2 cellular contexts compared by ENCODE assay signal in genomic region chr16:89618114-89618999, GRCh38.
TF ChIP-seq lines count a peak whose summit lies in the region.

No MANE protein-coding gene starts in this region.

TF ChIP-seq in IMR-90, 13 proteins besides CTCF, POLR2A, EP300 and RAD21:
- TF ChIP-seq RCOR1 (IDR thresholded peaks at IDR 0.05; ENCODE audit: insufficient replicate concordance, low read length) = no peak
- TF ChIP-seq MXI1 (IDR thresholded peaks at IDR 0.05; ENCODE audit: borderline replicate concordance, low read depth, low read length) = no peak
- TF ChIP-seq USF2 (IDR thresholded peaks at IDR 0.05; ENCODE audit: low read depth, low read length) = no peak
- TF ChIP-seq ELK1 (IDR thresholded peaks at IDR 0.05; ENCODE audit: borderline replicate concordance, low read depth, low read length) = no peak
- TF ChIP-seq MAFK (IDR thresholded peaks at IDR 0.05; ENCODE audit: low read depth, low read length) = no peak
- peak; percentile 75 for TF ChIP-seq CEBPB (IDR thresholded peaks at IDR 0.05; ENCODE audit: low read depth, low read length)

TF ChIP-seq in K562, 482 proteins besides CTCF, POLR2A, EP300 and RAD21:
- TF ChIP-seq ARID3B (CRISPR knock-in tag; IDR thresholded peaks at IDR 0.05; ENCODE audit: borderline replicate concordance) (no peak), CEBPB (tag; IDR thresholded peaks at IDR 0.05) (peak; percentile 57), LARP7 (IDR thresholded peaks at IDR 0.05) (no peak), TRIM28 (IDR thresholded peaks at IDR 0.05) (no peak), ADNP (tag; IDR thresholded peaks at IDR 0.05) (no peak), HOMEZ (CRISPR knock-in tag; IDR thresholded peaks at IDR 0.05) (no peak), NFIC (IDR thresholded peaks at IDR 0.05) (0 out of 2 replicates have a peak, but pooled peaks have one; percentile 12), ZNF316 (IDR thresholded peaks at IDR 0.05) (no peak), ZBTB26 (CRISPR knock-in tag; IDR thresholded peaks at IDR 0.05) (no peak), ZNF133 (CRISPR knock-in tag; IDR thresholded peaks at IDR 0.05) (no peak), THRAP3 (IDR thresholded peaks at IDR 0.05; ENCODE audit: borderline replicate concordance) (no peak), ZNF655 (CRISPR knock-in tag; IDR thresholded peaks at IDR 0.05) (no peak), ZNF121 (CRISPR knock-in tag; conservative IDR thresholded peaks at IDR 0.05) (peak; percentile 90), PHB2 (IDR thresholded peaks at IDR 0.05; ENCODE audit: low read depth) (no peak), ZC3H8 (IDR thresholded peaks at IDR 0.05) (no peak), NR2C2 (CRISPR knock-in tag; IDR thresholded peaks at IDR 0.05) (no peak), NR2C2 (tag; IDR thresholded peaks at IDR 0.05) (no peak), GTF2A2 (tag; IDR thresholded peaks at IDR 0.05) (no peak), PRMT5 (CRISPR knock-in tag; IDR thresholded peaks at IDR 0.05) (no peak), ZNF699 (CRISPR knock-in tag; IDR thresholded peaks at IDR 0.05; ENCODE audit: insufficient replicate concordance) (no peak), ZNF76 (CRISPR knock-in tag; IDR thresholded peaks at IDR 0.05; ENCODE audit: borderline replicate concordance) (no peak), ELK1 (CRISPR knock-in tag; IDR thresholded peaks at IDR 0.05) (no peak), NFYB (IDR thresholded peaks at IDR 0.05; ENCODE audit: extremely low read depth, insufficient read length) (no peak), BACH1 (tag; IDR thresholded peaks at IDR 0.05) (no peak), TBP (optimal IDR thresholded peaks at IDR 0.05; ENCODE audit: low read depth, low read length) (no peak)
- TF ChIP-seq, protein P1, sequence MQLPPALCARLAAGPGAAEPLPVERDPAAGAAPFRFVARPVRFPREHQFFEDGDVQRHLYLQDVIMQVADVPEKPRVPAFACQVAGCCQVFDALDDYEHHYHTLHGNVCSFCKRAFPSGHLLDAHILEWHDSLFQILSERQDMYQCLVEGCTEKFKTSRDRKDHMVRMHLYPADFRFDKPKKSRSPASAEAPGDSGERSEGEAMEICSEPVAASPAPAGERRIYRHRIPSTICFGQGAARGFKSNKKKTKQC (CRISPR knock-in tag; IDR thresholded peaks at IDR 0.05) = no peak
